8 cellular contexts compared by ENCODE assay signal in genomic region chr17:19647697-19648474, GRCh38. TPM values are rescaled to one million over a fixed set of nuclear protein-coding genes. Genes with fewer than 3 reads are reported as not detected.
A peak's percentile ranks its signal among the peaks of the same experiment; 100 is the strongest.
DNase-seq lines count a peak whose midpoint lies in the region; ATAC-seq and TF ChIP-seq lines count a peak whose summit lies in the region.

No MANE protein-coding gene starts in this region.

- H3K27me3 ChIP-seq in Peyer's patch = no peaks in the 10 kb centered on the region
- no peaks in the 10 kb centered on the region for H3K27me3 ChIP-seq in cardiac muscle cell
- H3K27me3 ChIP-seq in aorta (ENCODE audit: control insufficient read depth in 1 of 2, insufficient read depth in 2 of 2, low read length in 1 of 2) = no peaks in the 10 kb centered on the region

- peak overlapping the region; percentile 88 for H3K27ac Mint-ChIP-seq in activated naive CD8-positive, alpha-beta T cell treated with anti-CD3 and anti-CD28 coated beads, Interleukin-2, amount 50 U/mL, for 24 hours

- H3K27ac ChIP-seq in Peyer's patch (peak overlapping the region; percentile 85 to 95 (median 92)), cardiac muscle cell (peak overlapping the region; percentile 72), aorta (ENCODE audit: low read depth in 1 of 2, low read length in 2 of 2) (peak overlapping the region; percentile 52 to 98)

- WGBS in aorta, 2 donors = 0 to 1% methylated on average over 31 to 37 of the region's 37 CpGs

- H3K9me3 ChIP-seq in Peyer's patch (no peaks in the 10 kb centered on the region), cardiac muscle cell (ENCODE audit: low read depth) (no peaks in the 10 kb centered on the region), aorta (ENCODE audit: control insufficient read depth, low read length) (no peaks in the 10 kb centered on the region)

- H3K27me3 Mint-ChIP-seq in activated naive CD8-positive, alpha-beta T cell treated with anti-CD3 and anti-CD28 coated beads, Interleukin-2, amount 50 U/mL, for 24 hours = peaks cover 6% of the 10 kb centered on the region

- H3K9me3 Mint-ChIP-seq in activated naive CD8-positive, alpha-beta T cell treated with anti-CD3 and anti-CD28 coated beads, Interleukin-2, amount 50 U/mL, for 24 hours = no peaks in the 10 kb centered on the region

- DNase-seq in COLO668 (lab: John Stamatoyannopoulos, UW; ENCODE audit: unreplicated experiment) (peak; percentile 47), HK-2 (ENCODE audit: unreplicated experiment) (peak; percentile 76), Peyer's patch (peak; percentile 49 to 79 (median 78)), cardiac muscle cell (ENCODE audit: low read depth in 1 of 2, low spot score in 1 of 2) (peak; percentile 59 to 82), omental fat pad (ENCODE audit: low spot score) (peak; percentile 49), aorta (peak; percentile 83 to 90)
- peak; percentile 36 for DNase-seq in activated naive CD8-positive, alpha-beta T cell treated with anti-CD3 and anti-CD28 coated beads, Interleukin-2, amount 50 U/mL, for 24 hours

- TF ChIP-seq POLR2A in Peyer's patch (IDR thresholded peaks at IDR 0.05) = no peak

- peaks cover 2% of the 10 kb centered on the region for H3K36me3 Mint-ChIP-seq in activated naive CD8-positive, alpha-beta T cell treated with anti-CD3 and anti-CD28 coated beads, Interleukin-2, amount 50 U/mL, for 24 hours (ENCODE audit: low read depth)

- H3K4me1 ChIP-seq in Peyer's patch (peaks cover 0 to 47% (median 2%) of the 10 kb centered on the region in 4 donors), cardiac muscle cell (ENCODE audit: low read depth) (peaks cover 42% of the 10 kb centered on the region), aorta (ENCODE audit: control insufficient read depth in 1 of 2, insufficient read depth in 2 of 2, low read length in 2 of 2) (peaks cover 0 to 23% of the 10 kb centered on the region in 2 donors)

- TF ChIP-seq CTCF in Peyer's patch (IDR thresholded peaks at IDR 0.05) = no peak
- TF ChIP-seq CTCF in cardiac muscle cell (IDR thresholded peaks at IDR 0.05; ENCODE audit: low read depth, low read length) = no peak
- no peak for TF ChIP-seq CTCF in omental fat pad (IDR thresholded peaks at IDR 0.05)

- H3K4me1 Mint-ChIP-seq in activated naive CD8-positive, alpha-beta T cell treated with anti-CD3 and anti-CD28 coated beads, Interleukin-2, amount 50 U/mL, for 24 hours = peaks cover 35% of the 10 kb centered on the region

- H3K4me3 Mint-ChIP-seq in activated naive CD8-positive, alpha-beta T cell treated with anti-CD3 and anti-CD28 coated beads, Interleukin-2, amount 50 U/mL, for 24 hours = peak overlapping the region; percentile 83

- ATAC-seq in GM19438 (IDR thresholded peaks at IDR 0.05; ENCODE audit: low read depth, unreplicated experiment) (peak; percentile 26), omental fat pad (ENCODE audit: low FRiP score) (peak; percentile 38), aorta (ENCODE audit: low FRiP score) (peak; percentile 82)
- peak; percentile 47 for ATAC-seq in activated naive CD8-positive, alpha-beta T cell treated with anti-CD3 and anti-CD28 coated beads, Interleukin-2, amount 50 U/mL, for 24 hours

- H3K4me3 ChIP-seq in Peyer's patch (peak overlapping the region; percentile 57 to 75 (median 71)), cardiac muscle cell (peak overlapping the region; percentile 75), aorta (ENCODE audit: low read length in 2 of 2) (peak overlapping the region; percentile 56 to 90)

- intact Hi-C loops in aorta (cut with DNase I) = loop anchor here (5.0 to 10.0 kb wide), 5 partner anchors 71 to 283 kb away; partner anchors contain the start of gene B9D1 (in 1 of the 2)

- H3K36me3 ChIP-seq in Peyer's patch (no peaks in the 10 kb centered on the region), cardiac muscle cell (no peaks in the 10 kb centered on the region), aorta (ENCODE audit: control insufficient read depth in 1 of 2, insufficient read depth in 2 of 2, low read length in 1 of 2) (no peaks in the 10 kb centered on the region)

RNA-seq across cellular contexts. Expression of gene ALDH3A2, which starts 0.7 kb away (rescaled TPM):
- 100 to 1,000 TPM; 171 to 330 (median 269) TPM for total RNA-seq in Peyer's patch
- total RNA-seq in cardiac muscle cell = 123 and 189 TPM in 2 replicates
- polyA plus RNA-seq in cardiac muscle cell = 75.2 and 86.0 TPM in 2 replicates
- total RNA-seq in omental fat pad = 100 to 1,000 TPM in 3 of 4 donors, 10 to 100 TPM in 1; 92.1 to 143 (median 111) TPM
- total RNA-seq in aorta = 10 to 100 TPM; 55.7 to 78.6 TPM
- 100 to 1,000 TPM in 1 of 2 donors, 10 to 100 TPM in 1; 49.0 to 122 TPM for polyA plus RNA-seq in aorta

Comparison
In these comparisons a context has a peak if more than half of its experiments do, and no peak if none do; other contexts are left out.
1. Peak in every context shown above with its lines: DNase-seq, ATAC-seq, H3K4me3 ChIP-seq and H3K27ac ChIP-seq.
2. DNase-seq: peak in every context shown above with its lines; median percentile 86 in aorta; 78 in Peyer's patch; 76 in HK-2; 70 in cardiac muscle cell; 49 in omental fat pad; 47 in COLO668; 36 in activated naive CD8-positive, alpha-beta T cell treated with anti-CD3 and anti-CD28 coated beads, Interleukin-2, amount 50 U/mL, for 24 hours.
3. ATAC-seq: peak in every context shown above with its lines; median percentile 82 in aorta; 47 in activated naive CD8-positive, alpha-beta T cell treated with anti-CD3 and anti-CD28 coated beads, Interleukin-2, amount 50 U/mL, for 24 hours; 38 in omental fat pad; 26 in GM19438.